Comparison of ENCODE assay signal across 8 cellular contexts in the genomic region with DNA sequence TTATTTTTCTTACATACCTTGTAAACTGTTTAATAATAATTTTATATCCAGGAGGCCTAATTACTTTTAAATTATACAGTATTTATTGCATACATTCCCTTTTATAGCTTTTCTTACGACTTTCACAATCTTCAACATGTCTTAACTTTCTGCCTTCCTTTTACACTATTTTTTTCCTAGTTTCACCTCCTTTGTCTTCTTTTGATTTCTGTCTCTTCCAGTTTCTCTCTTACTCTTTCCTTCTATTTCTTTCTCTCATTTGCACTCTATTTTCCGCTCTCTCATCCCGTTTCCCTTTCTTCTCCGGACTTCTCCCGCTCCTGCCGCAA. TPM values are rescaled to one million over a fixed set of nuclear protein-coding genes. Genes with fewer than 3 reads are reported as not detected.
DNase-seq lines count a peak whose midpoint lies in the region; ATAC-seq and TF ChIP-seq lines count a peak whose summit lies in the region.

No MANE protein-coding gene starts in this region.

- ATAC-seq in T-cell (replicated peaks in 1 of 4) (no peak), GM21619 (IDR thresholded peaks at IDR 0.05; ENCODE audit: unreplicated experiment) (no peak), HG03439 (IDR thresholded peaks at IDR 0.05; ENCODE audit: unreplicated experiment) (no peak)

- POLR2A ChIA-PET in CD4-positive, alpha-beta memory T cell (lab: Charles Lee; ENCODE audit: partially characterized antibody): no interaction called here
- POLR2A ChIA-PET in T-cell (lab: Charles Lee): no interaction called here

- no peak overlapping the region for H3K4me3 ChIP-seq in CD4-positive, alpha-beta memory T cell (ENCODE audit: low read length in 2 of 2)
- peak overlapping the region; percentile 70 for H3K4me3 ChIP-seq in fibroblast of the aortic adventitia (ENCODE audit: low read depth, low read length)

- H3K4me3 Mint-ChIP-seq in CD4-positive, alpha-beta memory T cell: peak overlapping the region in 6 of 8 donors; percentile 37 to 76 (median 56)
- H3K4me3 Mint-ChIP-seq in T-cell (peak overlapping the region; percentile 66 to 85 (median 71)), osteocyte (ENCODE audit: unreplicated experiment) (peak overlapping the region; percentile 88)

- H3K4me1 Mint-ChIP-seq in CD4-positive, alpha-beta memory T cell: peaks cover 10 to 24% (median 14%) of the 10 kb centered on the region in 4 donors
- peaks cover 23 to 30% (median 30%) of the 10 kb centered on the region in 3 donors for H3K4me1 Mint-ChIP-seq in T-cell
- H3K4me1 Mint-ChIP-seq in osteocyte (ENCODE audit: unreplicated experiment): peaks cover 44% of the 10 kb centered on the region

- no peaks in the 10 kb centered on the region for H3K27me3 Mint-ChIP-seq in CD4-positive, alpha-beta memory T cell
- H3K27me3 Mint-ChIP-seq in T-cell (no peaks in the 10 kb centered on the region), osteocyte (ENCODE audit: unreplicated experiment) (no peaks in the 10 kb centered on the region)

- intact Hi-C loops in CD4-positive, alpha-beta memory T cell (cut with micrococcal nuclease): no loop called here

- H3K27me3 ChIP-seq in CD4-positive, alpha-beta memory T cell (ENCODE audit: insufficient read depth, low read length): no peaks in the 10 kb centered on the region

- TF ChIP-seq CTCF in fibroblast of the aortic adventitia (IDR thresholded peaks at IDR 0.05; ENCODE audit: insufficient read depth, low read length): no peak
- TF ChIP-seq CTCF in osteocyte (IDR thresholded peaks at IDR 0.05): no peak

- DNase-seq in CD4-positive, alpha-beta memory T cell: no peak
- no peak for DNase-seq in T-cell
- DNase-seq in fibroblast of the aortic adventitia (ENCODE audit: low read depth): no peak
- no peak for DNase-seq in osteocyte (ENCODE audit: extremely low spot score, unreplicated experiment)
- no peak for DNase-seq in NCI-H2196 treated with DMSO at 0.1 percent for 48 hours (lab: John Stamatoyannopoulos, UW; ENCODE audit: unreplicated experiment)
- DNase-seq in hepatic stellate cell (ENCODE audit: low spot score): no peak

- no peaks in the 10 kb centered on the region for H3K9me3 ChIP-seq in CD4-positive, alpha-beta memory T cell (ENCODE audit: control insufficient read depth in 1 of 2, low read length in 2 of 2)

- peak overlapping the region in 1 of 7 donors; percentile 26 for H3K27ac Mint-ChIP-seq in CD4-positive, alpha-beta memory T cell
- H3K27ac Mint-ChIP-seq in T-cell: peak overlapping the region; percentile 53 to 74
- H3K27ac Mint-ChIP-seq in osteocyte (ENCODE audit: unreplicated experiment): peak overlapping the region; percentile 99

- H3K4me1 ChIP-seq in CD4-positive, alpha-beta memory T cell (ENCODE audit: insufficient read depth, low read length): no peaks in the 10 kb centered on the region

- peaks cover 23 to 35% of the 10 kb centered on the region in 2 donors for H3K36me3 Mint-ChIP-seq in CD4-positive, alpha-beta memory T cell
- H3K36me3 Mint-ChIP-seq in T-cell: peaks cover 39% of the 10 kb centered on the region
- peaks cover 12% of the 10 kb centered on the region for H3K36me3 Mint-ChIP-seq in osteocyte (ENCODE audit: unreplicated experiment)

- H3K9me3 Mint-ChIP-seq in CD4-positive, alpha-beta memory T cell: peaks cover 0 to 3% (median 0%) of the 10 kb centered on the region in 8 donors
- H3K9me3 Mint-ChIP-seq in T-cell: peaks cover 0 to 5% (median 0%) of the 10 kb centered on the region in 3 donors
- H3K9me3 Mint-ChIP-seq in osteocyte (ENCODE audit: unreplicated experiment): no peaks in the 10 kb centered on the region

- CTCF ChIA-PET in CD4-positive, alpha-beta memory T cell (lab: Charles Lee; ENCODE audit: partially characterized antibody): no interaction called here
- CTCF ChIA-PET in T-cell (lab: Charles Lee): no interaction called here

- H3K36me3 ChIP-seq in CD4-positive, alpha-beta memory T cell (ENCODE audit: insufficient read depth, low read length): peaks cover 8% of the 10 kb centered on the region

- H3K27ac ChIP-seq in CD4-positive, alpha-beta memory T cell (ENCODE audit: low read depth, low read length): no peak overlapping the region

RNA-seq across cellular contexts. Expression of a gene that starts 11.5 kb away (rescaled TPM):
- 10 to 100 TPM; 17.9 to 21.0 TPM for total RNA-seq in CD4-positive, alpha-beta memory T cell
- 1 to 10 TPM; 5.5 to 9.3 TPM for polyA plus RNA-seq in CD4-positive, alpha-beta memory T cell
- total RNA-seq in T-cell (10 to 100 TPM; 12.7 to 18.9 (median 16.2) TPM), fibroblast of the aortic adventitia (ENCODE audit: low replicate concordance) (4.3 and 11.3 TPM in 2 replicates), osteocyte (5.2 and 9.0 TPM in 2 replicates)

RNA-seq across cellular contexts. Expression of a gene that starts 26.9 kb away (rescaled TPM):
- 10 to 100 TPM; 28.4 to 29.0 TPM for total RNA-seq in CD4-positive, alpha-beta memory T cell
- 1 to 10 TPM in 1 of 2 donors, under 1 TPM in 1; 0.27 to 2.2 TPM for polyA plus RNA-seq in CD4-positive, alpha-beta memory T cell
- 10 to 100 TPM; 16.5 to 27.7 (median 22.8) TPM for total RNA-seq in T-cell
- total RNA-seq in fibroblast of the aortic adventitia (ENCODE audit: low replicate concordance): 18.3 and 38.7 TPM in 2 replicates
- 14.4 and 16.5 TPM in 2 replicates for total RNA-seq in osteocyte

RNA-seq across cellular contexts. Expression of a gene that starts 33.8 kb away (rescaled TPM):
- 10 to 100 TPM; 46.4 to 51.7 TPM for total RNA-seq in CD4-positive, alpha-beta memory T cell
- 10 to 100 TPM; 15.0 to 23.8 TPM for polyA plus RNA-seq in CD4-positive, alpha-beta memory T cell
- 10 to 100 TPM; 34.0 to 46.9 (median 40.1) TPM for total RNA-seq in T-cell
- total RNA-seq in fibroblast of the aortic adventitia (ENCODE audit: low replicate concordance): 13.7 and 15.0 TPM in 2 replicates
- total RNA-seq in osteocyte: 18.8 TPM in 2 replicates

RNA-seq across cellular contexts. Expression of a gene that starts 46.4 kb away (rescaled TPM):
- total RNA-seq in CD4-positive, alpha-beta memory T cell: 10 to 100 TPM; 58.5 to 62.8 TPM
- 1 to 10 TPM; 2.7 to 7.8 TPM for polyA plus RNA-seq in CD4-positive, alpha-beta memory T cell
- total RNA-seq in T-cell: 10 to 100 TPM; 56.6 to 60.5 (median 56.8) TPM
- 29.6 and 39.2 TPM in 2 replicates for total RNA-seq in fibroblast of the aortic adventitia (ENCODE audit: low replicate concordance)
- total RNA-seq in osteocyte: 33.5 and 34.2 TPM in 2 replicates

RNA-seq across cellular contexts. Expression of a gene that starts 56.6 kb away (rescaled TPM):
- 10 to 100 TPM; 38.9 to 40.9 TPM for total RNA-seq in CD4-positive, alpha-beta memory T cell
- polyA plus RNA-seq in CD4-positive, alpha-beta memory T cell: 1 to 10 TPM; 3.3 to 5.7 TPM
- total RNA-seq in T-cell: 10 to 100 TPM; 14.3 to 36.5 (median 26.9) TPM
- 8.1 and 12.1 TPM in 2 replicates for total RNA-seq in fibroblast of the aortic adventitia (ENCODE audit: low replicate concordance)
- 16.9 and 21.0 TPM in 2 replicates for total RNA-seq in osteocyte
